In genomic region chr17:76491271-76492184, GRCh38 we compare ENCODE assay signal across 10 cellular contexts. TPM values are rescaled to one million over a fixed set of nuclear protein-coding genes. Genes with fewer than 3 reads are reported as not detected.
DNase-seq lines count a peak whose midpoint lies in the region; ATAC-seq and TF ChIP-seq lines count a peak whose summit lies in the region.
"Had no signal": no experiment of that assay in that cellular context is flagged by ENCODE, and none has a peak within 500 bp of the region (broad histone marks: within the 10 kb centered on the region; RNA-seq: fewer than 3 reads in every experiment).

No MANE protein-coding gene starts in this region.

- no peaks in the 10 kb centered on the region for H3K27me3 Mint-ChIP-seq in T-helper 2 cell treated with Interferon-gamma antibody and Interleukin-4, amounts not matched to agents 5 μg/mL and 100 μg/mL, for 36 hours (ENCODE audit: low read depth)

- H4K20me1 ChIP-seq in OCI-LY1 (ENCODE audit: insufficient read depth, low read length), result no peaks in the 10 kb centered on the region

- H3K27ac ChIP-seq in OCI-LY1 (ENCODE audit: low read depth, low read length, poor library complexity, severe bottlenecking) (peak overlapping the region; percentile 42), stomach (peak overlapping the region in 4 of 5 donors; percentile 69 to 92 (median 80))

- H3K27me3 ChIP-seq in OCI-LY1 (ENCODE audit: insufficient read depth, low read length), result no peaks in the 10 kb centered on the region
- H3K27me3 ChIP-seq in stomach, result no peaks in the 10 kb centered on the region

- ATAC-seq in Right ventricle myocardium superior (ENCODE audit: poor library complexity), result peak; percentile 23

- H3K79me2 ChIP-seq in OCI-LY1 (ENCODE audit: insufficient read depth, low read length), result no peaks in the 10 kb centered on the region

- H3K36me3 ChIP-seq in OCI-LY1 (ENCODE audit: insufficient read depth, low read length), result no peaks in the 10 kb centered on the region
- H3K36me3 ChIP-seq in stomach, result peaks cover 0 to 8% (median 7%) of the 10 kb centered on the region in 4 donors

- no peak for DNase-seq in T-helper 2 cell treated with Interferon-gamma antibody and Interleukin-4, amounts not matched to agents 5 μg/mL and 100 μg/mL, for 36 hours (ENCODE audit: low spot score)
- DNase-seq in T-helper 2 cell, result no peak
- peak; percentile 63 for DNase-seq in Right ventricle myocardium superior
- DNase-seq in stomach, result no peak
- DNase-seq in COLO668 (lab: John Stamatoyannopoulos, UW; ENCODE audit: unreplicated experiment), result no peak
- no peak for DNase-seq in EL
- no peak for DNase-seq in COLO829 (ENCODE audit: low spot score)
- DNase-seq: activated CD8-positive, alpha-beta memory T cell treated with anti-CD3 and anti-CD28 coated beads, Interleukin-2, amount 50 U/mL, for 4 hours; NCI-H2029 treated with DMSO at 0.1 percent for 48 hours had no signal

- no peak overlapping the region for H3K9ac ChIP-seq in OCI-LY1 (ENCODE audit: low read length)

- H3K9me3 Mint-ChIP-seq in T-helper 2 cell treated with Interferon-gamma antibody and Interleukin-4, amounts not matched to agents 5 μg/mL and 100 μg/mL, for 36 hours, result no peaks in the 10 kb centered on the region

- H3K9me2 ChIP-seq in OCI-LY1 (ENCODE audit: low read depth, low read length), result no peaks in the 10 kb centered on the region

- no peak overlapping the region for H2AFZ ChIP-seq in OCI-LY1 (ENCODE audit: low read length)

- 73 to 84% (median 77%) methylated on average over 15 to 17 of the region's 17 CpGs for WGBS in stomach, 5 donors

- TF ChIP-seq POLR2A in stomach (IDR thresholded peaks at IDR 0.05), result no peak

- H3K4me2 ChIP-seq in OCI-LY1 (ENCODE audit: low read length), result no peak overlapping the region

- H3K4me1 ChIP-seq in OCI-LY1 (ENCODE audit: insufficient read depth, low read length, severe bottlenecking) (peaks cover 38% of the 10 kb centered on the region), stomach (peaks cover 20 to 69% (median 40%) of the 10 kb centered on the region in 4 donors)

- TF ChIP-seq EP300 in stomach (IDR thresholded peaks at IDR 0.05), result no peak

- H3K27ac Mint-ChIP-seq in T-helper 2 cell treated with Interferon-gamma antibody and Interleukin-4, amounts not matched to agents 5 μg/mL and 100 μg/mL, for 36 hours, result peak overlapping the region; percentile 95

- H3K4me3 Mint-ChIP-seq in T-helper 2 cell treated with Interferon-gamma antibody and Interleukin-4, amounts not matched to agents 5 μg/mL and 100 μg/mL, for 36 hours, result peak overlapping the region; percentile 55

- TF ChIP-seq CTCF in OCI-LY1 (IDR thresholded peaks at IDR 0.05; ENCODE audit: low read length), result no peak
- TF ChIP-seq CTCF in stomach (IDR thresholded peaks at IDR 0.05), result no peak

- H3K4me1 Mint-ChIP-seq in T-helper 2 cell treated with Interferon-gamma antibody and Interleukin-4, amounts not matched to agents 5 μg/mL and 100 μg/mL, for 36 hours (ENCODE audit: low read depth), result peaks cover 26% of the 10 kb centered on the region

- H3K36me3 Mint-ChIP-seq in T-helper 2 cell treated with Interferon-gamma antibody and Interleukin-4, amounts not matched to agents 5 μg/mL and 100 μg/mL, for 36 hours (ENCODE audit: low read depth), result peaks cover 8% of the 10 kb centered on the region

- intact Hi-C loops in Right ventricle myocardium superior (cut with DNase I), result no loop called here
- intact Hi-C loops in stomach (cut with DNase I; ENCODE audit: low total_unique reads), result no loop called here

- H3F3A ChIP-seq in OCI-LY1 (ENCODE audit: insufficient read depth, low read length), result no peaks in the 10 kb centered on the region

- H3K9me3 ChIP-seq in OCI-LY1 (ENCODE audit: low read length), result no peaks in the 10 kb centered on the region
- no peaks in the 10 kb centered on the region for H3K9me3 ChIP-seq in stomach

- H3K4me3 ChIP-seq in OCI-LY1 (ENCODE audit: low read depth, low read length, poor library complexity, severe bottlenecking) (no peak overlapping the region), stomach (no peak overlapping the region)

RNA-seq across cellular contexts. Expression of gene RHBDF2, which starts 9.7 kb away (rescaled TPM):
- total RNA-seq in Right ventricle myocardium superior (15.4 TPM), stomach (100 to 1,000 TPM in 2 of 5 donors, 10 to 100 TPM in 3; 16.9 to 175 (median 43.8) TPM)
- polyA plus RNA-seq in stomach, result 10 to 100 TPM in 1 of 3 donors, 1 to 10 TPM in 2; 4.6 to 17.5 (median 9.2) TPM

RNA-seq across cellular contexts. Expression of gene AANAT, which starts 24.1 kb away (rescaled TPM):
- total RNA-seq in Right ventricle myocardium superior (not detected), stomach (not detected)
- polyA plus RNA-seq in stomach, result under 1 TPM in 1 of 3 donors, not detected in 2; 0.44 TPM

RNA-seq across cellular contexts. Expression of gene UBE2O, which starts 38.6 kb away (rescaled TPM):
- total RNA-seq in Right ventricle myocardium superior (35.9 TPM), stomach (10 to 100 TPM in 4 of 5 donors, 1 to 10 TPM in 1; 9.9 to 32.7 (median 17.9) TPM)
- 1 to 10 TPM; 4.6 to 7.2 (median 6.1) TPM for polyA plus RNA-seq in stomach

RNA-seq across cellular contexts. Expression of gene CYGB, which starts 46.0 kb away (rescaled TPM):
- total RNA-seq in Right ventricle myocardium superior (34.2 TPM), stomach (10 to 100 TPM in 3 of 5 donors, 1 to 10 TPM in 1, not detected in 1; 6.8 to 40.4 (median 28.4) TPM)
- polyA plus RNA-seq in stomach, result 100 to 1,000 TPM in 1 of 3 donors, 10 to 100 TPM in 1, 1 to 10 TPM in 1; 9.9 to 101 (median 65.1) TPM

RNA-seq across cellular contexts. Expression of gene PRCD, which starts 48.3 kb away (rescaled TPM):
- 4.0 TPM for total RNA-seq in Right ventricle myocardium superior
- 1 to 10 TPM in 1 of 5 donors, under 1 TPM in 1, not detected in 3; 0.72 to 5.7 TPM for total RNA-seq in stomach
- polyA plus RNA-seq in stomach, result 10 to 100 TPM in 1 of 3 donors, 1 to 10 TPM in 2; 3.6 to 12.2 (median 4.2) TPM
